ENCODE assay signal across 15 cellular contexts in the genomic region with DNA sequence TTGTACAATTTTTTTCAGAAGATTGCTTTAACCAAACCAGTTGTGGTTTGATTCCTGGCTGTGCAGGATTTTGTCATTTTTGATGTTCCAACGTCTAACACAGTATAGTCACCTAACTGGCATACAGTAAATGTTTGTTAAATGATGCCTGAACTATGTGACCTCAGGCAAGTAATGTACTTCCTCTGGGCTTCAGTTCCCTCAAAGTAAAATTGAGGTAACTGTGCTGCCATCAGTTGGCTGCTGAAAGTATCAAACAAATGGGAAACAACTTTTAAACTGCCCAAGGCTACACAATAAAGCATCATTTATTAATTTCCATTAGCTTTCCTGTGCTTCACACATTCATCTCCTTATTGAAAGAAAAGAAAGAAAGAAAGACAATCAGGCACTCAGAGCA. TPM values are rescaled to one million over a fixed set of nuclear protein-coding genes. Genes with fewer than 3 reads are reported as not detected.
A peak's percentile ranks its signal among the peaks of the same experiment; 100 is the strongest.
DNase-seq lines count a peak whose midpoint lies in the region; ATAC-seq, FAIRE-seq and TF ChIP-seq lines count a peak whose summit lies in the region.
"Had no signal": no experiment of that assay in that cellular context is flagged by ENCODE, and none has a peak within 500 bp of the region (broad histone marks: within the 10 kb centered on the region; RNA-seq: fewer than 3 reads in every experiment).

No MANE protein-coding gene starts in this region.

- no peak for DNase-seq in stimulated activated naive CD8-positive, alpha-beta T cell treated with anti-CD3 and anti-CD28 coated beads, Interleukin-15, amount 100 ng/mL, for 72 hours
- no peak for DNase-seq in LNCaP clone FGC (ENCODE audit: low read depth)
- DNase-seq in astrocyte (ENCODE audit: low read depth) = no peak
- DNase-seq in type B pancreatic cell (ENCODE audit: extremely low spot score, unreplicated experiment) = no peak
- DNase-seq in G401 (ENCODE audit: low spot score) = no peak
- no peak for DNase-seq in NCI-H2171 (lab: John Stamatoyannopoulos, UW)
- DNase-seq: activated gamma-delta T cell treated with Interleukin-2 at 50 U/mL for 16 hours; caudate nucleus; midbrain; NCI-H1436; NCI-H526; stimulated activated CD4-positive, alpha-beta T cell treated with anti-CD3 and anti-CD28 coated beads, Interleukin-4, amount 100 ng/mL, for 1 hour; stimulated activated naive CD4-positive, alpha-beta T cell had no signal

- no peak for ATAC-seq in stimulated activated naive CD8-positive, alpha-beta T cell treated with anti-CD3 and anti-CD28 coated beads, Interleukin-15, amount 100 ng/mL, for 72 hours
- ATAC-seq in HG02763 (IDR thresholded peaks at IDR 0.05; ENCODE audit: unreplicated experiment) = no peak

- peaks cover 11% of the 10 kb centered on the region for H3K36me3 Mint-ChIP-seq in stimulated activated naive CD8-positive, alpha-beta T cell treated with anti-CD3 and anti-CD28 coated beads, Interleukin-15, Interleukin-2, amounts not matched to agents 100 ng/mL and 50 ng/mL, for 24 hours (ENCODE audit: low read depth)
- peaks cover 7% of the 10 kb centered on the region for H3K36me3 Mint-ChIP-seq in astrocyte (ENCODE audit: low read depth, unreplicated experiment)
- H3K36me3 Mint-ChIP-seq in type B pancreatic cell = peaks cover 14% of the 10 kb centered on the region

- peaks cover 65% of the 10 kb centered on the region for H3K79me2 ChIP-seq in astrocyte (ENCODE audit: insufficient read depth, low read length)

- H3K27me3 ChIP-seq in astrocyte (ENCODE audit: insufficient read depth, low read length) = no peaks in the 10 kb centered on the region

- H3K27ac Mint-ChIP-seq in stimulated activated naive CD8-positive, alpha-beta T cell treated with anti-CD3 and anti-CD28 coated beads, Interleukin-15, Interleukin-2, amounts not matched to agents 100 ng/mL and 50 ng/mL, for 24 hours = peak overlapping the region; percentile 15
- H3K27ac Mint-ChIP-seq in stimulated activated naive CD8-positive, alpha-beta T cell treated with anti-CD3 and anti-CD28 coated beads, Interleukin-15, amount 100 ng/mL, for 72 hours = no peak overlapping the region
- H3K27ac Mint-ChIP-seq in astrocyte (ENCODE audit: unreplicated experiment) (no peak overlapping the region), type B pancreatic cell (peak overlapping the region; percentile 28)

- peak overlapping the region; percentile 24 for H3K4me2 ChIP-seq in astrocyte (ENCODE audit: low read length)

- FAIRE-seq in astrocyte (lab: Jason Lieb, UNC) = no peak

- in situ Hi-C loops in G401 (cut with HindIII; ENCODE audit: low sequenced_read_pairs) = no loop called here

- H3K4me3 Mint-ChIP-seq in stimulated activated naive CD8-positive, alpha-beta T cell treated with anti-CD3 and anti-CD28 coated beads, Interleukin-15, Interleukin-2, amounts not matched to agents 100 ng/mL and 50 ng/mL, for 24 hours = no peak overlapping the region
- H3K4me3 Mint-ChIP-seq in stimulated activated naive CD8-positive, alpha-beta T cell treated with anti-CD3 and anti-CD28 coated beads, Interleukin-15, amount 100 ng/mL, for 72 hours = no peak overlapping the region
- H3K4me3 Mint-ChIP-seq in astrocyte (ENCODE audit: unreplicated experiment) = no peak overlapping the region
- H3K4me3 Mint-ChIP-seq in type B pancreatic cell = peak overlapping the region; percentile 18

- no peaks in the 10 kb centered on the region for H3K9me3 ChIP-seq in astrocyte (ENCODE audit: insufficient read depth, low read depth, low read length)

- no peaks in the 10 kb centered on the region for H3K36me3 ChIP-seq in astrocyte (ENCODE audit: insufficient read depth, low read length)

- no peaks in the 10 kb centered on the region for H3K9me3 Mint-ChIP-seq in stimulated activated naive CD8-positive, alpha-beta T cell treated with anti-CD3 and anti-CD28 coated beads, Interleukin-15, Interleukin-2, amounts not matched to agents 100 ng/mL and 50 ng/mL, for 24 hours
- no peaks in the 10 kb centered on the region for H3K9me3 Mint-ChIP-seq in stimulated activated naive CD8-positive, alpha-beta T cell treated with anti-CD3 and anti-CD28 coated beads, Interleukin-15, amount 100 ng/mL, for 72 hours
- H3K9me3 Mint-ChIP-seq in astrocyte (ENCODE audit: unreplicated experiment) (no peaks in the 10 kb centered on the region), type B pancreatic cell (no peaks in the 10 kb centered on the region)

- H2AFZ ChIP-seq in astrocyte (ENCODE audit: low read depth, low read length) = no peak overlapping the region

- H4K20me1 ChIP-seq in astrocyte (ENCODE audit: insufficient read depth, low read length) = peaks cover 7% of the 10 kb centered on the region

- H3K4me1 Mint-ChIP-seq in stimulated activated naive CD8-positive, alpha-beta T cell treated with anti-CD3 and anti-CD28 coated beads, Interleukin-15, Interleukin-2, amounts not matched to agents 100 ng/mL and 50 ng/mL, for 24 hours (ENCODE audit: low read depth) = peaks cover 46% of the 10 kb centered on the region
- peaks cover 59% of the 10 kb centered on the region for H3K4me1 Mint-ChIP-seq in stimulated activated naive CD8-positive, alpha-beta T cell treated with anti-CD3 and anti-CD28 coated beads, Interleukin-15, amount 100 ng/mL, for 72 hours
- H3K4me1 Mint-ChIP-seq in astrocyte (ENCODE audit: low read depth, unreplicated experiment) = peaks cover 26% of the 10 kb centered on the region
- H3K4me1 Mint-ChIP-seq in type B pancreatic cell (ENCODE audit: unreplicated experiment) = no peaks in the 10 kb centered on the region

- no peak overlapping the region for H3K4me3 ChIP-seq in LNCaP clone FGC (ENCODE audit: low read depth, low read length)
- H3K4me3 ChIP-seq in astrocyte (ENCODE audit: insufficient read depth, low read depth, low read length) = no peak overlapping the region

- H3K27me3 Mint-ChIP-seq in stimulated activated naive CD8-positive, alpha-beta T cell treated with anti-CD3 and anti-CD28 coated beads, Interleukin-15, Interleukin-2, amounts not matched to agents 100 ng/mL and 50 ng/mL, for 24 hours = no peaks in the 10 kb centered on the region
- no peaks in the 10 kb centered on the region for H3K27me3 Mint-ChIP-seq in stimulated activated naive CD8-positive, alpha-beta T cell treated with anti-CD3 and anti-CD28 coated beads, Interleukin-15, amount 100 ng/mL, for 72 hours
- no peaks in the 10 kb centered on the region for H3K27me3 Mint-ChIP-seq in astrocyte (ENCODE audit: low read depth, unreplicated experiment)
- no peaks in the 10 kb centered on the region for H3K27me3 Mint-ChIP-seq in type B pancreatic cell

- no peak overlapping the region for H3K27ac ChIP-seq in astrocyte (ENCODE audit: low read depth, low read length)

- TF ChIP-seq CTCF in LNCaP clone FGC (IDR thresholded peaks at IDR 0.05; ENCODE audit: control insufficient read depth, extremely low read depth, insufficient read depth) = peak; percentile 21; the same call in 1 of the 2 replicates
- TF ChIP-seq CTCF in astrocyte (IDR thresholded peaks at IDR 0.05; ENCODE audit: insufficient read depth, low read depth, low read length) = no peak
- TF ChIP-seq CTCF in type B pancreatic cell (conservative IDR thresholded peaks at IDR 0.05) = no peak

- peak overlapping the region; percentile 32 for H3K9ac ChIP-seq in astrocyte (ENCODE audit: low read length)

- H3K4me1 ChIP-seq in astrocyte (ENCODE audit: insufficient read depth, low read length) = peaks cover 10% of the 10 kb centered on the region

RNA-seq across cellular contexts. Expression of a gene that starts 4.3 kb away (rescaled TPM):
- total RNA-seq in astrocyte (93.2 and 104 TPM in 2 replicates), type B pancreatic cell (ENCODE audit: low replicate concordance) (49.6 and 158 TPM in 2 replicates)
- 105 and 126 TPM in 2 replicates for total RNA-seq in G401 (2014; rRNA removed; shearing (Covaris generic))

RNA-seq across cellular contexts. Expression of a gene that starts 12.4 kb away (rescaled TPM):
- total RNA-seq in astrocyte (44.8 and 47.3 TPM in 2 replicates), type B pancreatic cell (ENCODE audit: low replicate concordance) (48.2 and 102 TPM in 2 replicates)
- total RNA-seq in G401 (2014; rRNA removed; shearing (Covaris generic)) = 46.5 and 75.4 TPM in 2 replicates

Comparison
In these comparisons a context has a peak if more than half of its experiments do, and no peak if none do; other contexts are left out.
1. H3K27ac Mint-ChIP-seq: peak in stimulated activated naive CD8-positive, alpha-beta T cell treated with anti-CD3 and anti-CD28 coated beads, Interleukin-15, Interleukin-2, amounts not matched to agents 100 ng/mL and 50 ng/mL, for 24 hours (single experiment) and type B pancreatic cell (single experiment); none in stimulated activated naive CD8-positive, alpha-beta T cell treated with anti-CD3 and anti-CD28 coated beads, Interleukin-15, amount 100 ng/mL, for 72 hours (0 of 2) and astrocyte (single experiment).